1 cellular context compared by ENCODE assay signal in genomic region chr3:22523925-22524324, GRCh38.
TF ChIP-seq lines count a peak whose summit lies in the region.

No MANE protein-coding gene starts in this region.

TF ChIP-seq in A549, 52 proteins besides CTCF, POLR2A, EP300 and RAD21 (continued from another document):
- TF ChIP-seq SREBF2 (IDR thresholded peaks at IDR 0.05): no peak
- no peak for TF ChIP-seq EHMT2 (IDR thresholded peaks at IDR 0.05; ENCODE audit: low read depth)
- no peak for TF ChIP-seq HDAC2 (IDR thresholded peaks at IDR 0.05)
TF ChIP-seq in A549: peak in this region for 2.
